In the genomic region with DNA sequence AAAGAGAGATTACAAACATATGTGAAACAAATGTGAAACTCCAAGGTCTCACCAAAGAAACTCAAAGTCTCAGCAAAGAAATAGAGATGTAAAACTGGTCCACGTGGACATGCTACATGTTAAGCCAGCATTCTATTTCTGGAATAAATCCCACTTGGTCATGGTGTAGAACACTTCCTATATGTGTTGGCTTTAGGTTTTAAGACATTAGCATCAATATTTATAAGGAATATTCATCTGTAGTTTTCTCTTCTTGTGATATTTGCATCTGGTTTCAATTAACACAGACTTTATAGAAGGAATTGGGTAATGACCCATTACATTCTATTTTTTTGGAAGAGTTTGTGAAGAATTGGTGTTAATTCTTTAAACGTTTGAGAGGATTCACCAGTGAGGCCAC, we compare ENCODE assay signal across 19 cellular contexts.
DNase-seq lines count a peak whose midpoint lies in the region; ATAC-seq and TF ChIP-seq lines count a peak whose summit lies in the region.
"Had no signal": no experiment of that assay in that cellular context is flagged by ENCODE, and none has a peak within 500 bp of the region (broad histone marks: within the 10 kb centered on the region; RNA-seq: fewer than 3 reads in every experiment).

No MANE protein-coding gene starts in this region.

- H3K4me3 ChIP-seq in AG10803 (ENCODE audit: low read length) (no peak overlapping the region), HUES6 (ENCODE audit: low read depth, low read length) (no peak overlapping the region), endodermal cell (ENCODE audit: low read length) (no peak overlapping the region), osteoblast (ENCODE audit: insufficient read depth, low read length) (no peak overlapping the region)
- H3K4me3 ChIP-seq: right atrium auricular region had no signal

- H3K9me3 ChIP-seq in HUES6 (ENCODE audit: control insufficient read depth, insufficient read depth, low read depth, low read length) (no peaks in the 10 kb centered on the region; the same call in 1 of the 2 replicates), endodermal cell (ENCODE audit: control insufficient read depth, low read length) (no peaks in the 10 kb centered on the region), osteoblast (ENCODE audit: low read depth, low read length) (no peaks in the 10 kb centered on the region)
- H3K9me3 ChIP-seq: right atrium auricular region had no signal

- H2AFZ ChIP-seq in osteoblast (ENCODE audit: low read length) = no peak overlapping the region

- peak overlapping the region; percentile 62 for H3K27ac Mint-ChIP-seq in endodermal cell
- H3K27ac Mint-ChIP-seq: CD4-positive, CD25-positive, alpha-beta regulatory T cell; stimulated activated naive CD8-positive, alpha-beta T cell treated with anti-CD3 and anti-CD28 coated beads, Interleukin-15, amount 100 ng/mL, for 72 hours had no signal

- H3K27me3 Mint-ChIP-seq in endodermal cell (ENCODE audit: insufficient read depth) = no peaks in the 10 kb centered on the region

- no peaks in the 10 kb centered on the region for H4K20me1 ChIP-seq in osteoblast (ENCODE audit: insufficient read depth, low read length)

- no peak overlapping the region for H3K4me2 ChIP-seq in osteoblast (ENCODE audit: insufficient read depth, low read length)

- H3K9me3 Mint-ChIP-seq in endodermal cell = peaks cover 3% of the 10 kb centered on the region
- H3K9me3 Mint-ChIP-seq: activated T-cell treated with anti-CD3 and anti-CD28 coated beads, Interleukin-2, amount 50 U/mL, for 4 hours; CD4-positive, CD25-positive, alpha-beta regulatory T cell; stimulated activated naive CD8-positive, alpha-beta T cell treated with anti-CD3 and anti-CD28 coated beads, Interleukin-15, amount 100 ng/mL, for 72 hours had no signal

- no peaks in the 10 kb centered on the region for H3K79me2 ChIP-seq in osteoblast (ENCODE audit: insufficient read depth, low read length)

- H3K9ac ChIP-seq in HUES6 (ENCODE audit: low read length) (no peak overlapping the region), endodermal cell (ENCODE audit: extremely low read depth, low read length, poor library complexity, severe bottlenecking) (no peak overlapping the region)

- H3K4me3 Mint-ChIP-seq in endodermal cell = peak overlapping the region; percentile 8
- H3K4me3 Mint-ChIP-seq: activated T-cell treated with anti-CD3 and anti-CD28 coated beads, Interleukin-2, amount 50 U/mL, for 4 hours; CD4-positive, CD25-positive, alpha-beta regulatory T cell; stimulated activated naive CD8-positive, alpha-beta T cell treated with anti-CD3 and anti-CD28 coated beads, Interleukin-15, amount 100 ng/mL, for 72 hours had no signal

- H3K4me1 ChIP-seq in HUES6 (ENCODE audit: control insufficient read depth, insufficient read depth, low read length) (peaks cover 31% of the 10 kb centered on the region), endodermal cell (ENCODE audit: control insufficient read depth, insufficient read depth, low read length) (no peaks in the 10 kb centered on the region), osteoblast (ENCODE audit: insufficient read depth, low read length) (peaks cover 39% of the 10 kb centered on the region)

- H3K27me3 ChIP-seq in HUES6 (ENCODE audit: control insufficient read depth, insufficient read depth, low read length) (no peaks in the 10 kb centered on the region), endodermal cell (ENCODE audit: control insufficient read depth, insufficient read depth, low read length, poor library complexity, severe bottlenecking) (no peaks in the 10 kb centered on the region), osteoblast (ENCODE audit: insufficient read depth, low read length) (no peaks in the 10 kb centered on the region)
- H3K27me3 ChIP-seq: right atrium auricular region had no signal

- TF ChIP-seq CTCF in AG10803 (conservative IDR thresholded peaks at IDR 0.05; ENCODE audit: low read length) (no peak), endodermal cell (conservative IDR thresholded peaks at IDR 0.05) (no peak), osteoblast (IDR thresholded peaks at IDR 0.05; ENCODE audit: extremely low read depth, low read depth, low read length) (no peak)

- 86 to 100% methylated on average over 1 to 2 of the region's 2 CpGs for WGBS in endodermal cell (ENCODE audit: insufficient coverage in 1 of 2, insufficient read length in 1 of 2), 2 experiments

- H3K36me3 ChIP-seq in HUES6 (ENCODE audit: control insufficient read depth, insufficient read depth, low read length) = no peaks in the 10 kb centered on the region
- no peaks in the 10 kb centered on the region for H3K36me3 ChIP-seq in endodermal cell (ENCODE audit: control insufficient read depth, insufficient read depth, low read length)
- no peaks in the 10 kb centered on the region for H3K36me3 ChIP-seq in osteoblast (ENCODE audit: insufficient read depth, low read length)
- H3K36me3 ChIP-seq: right atrium auricular region had no signal

- peak overlapping the region; percentile 85; the same call in 1 of the 2 replicates for H3K27ac ChIP-seq in HUES6 (ENCODE audit: low read depth, low read length)
- no peak overlapping the region for H3K27ac ChIP-seq in endodermal cell (ENCODE audit: low read depth, low read length)
- peak overlapping the region; percentile 32 for H3K27ac ChIP-seq in osteoblast (ENCODE audit: low read depth, low read length)
- no peak overlapping the region for H3K27ac ChIP-seq in caudate nucleus (ENCODE audit: low read depth, low read length)
- H3K27ac ChIP-seq: right atrium auricular region had no signal

- H3K36me3 Mint-ChIP-seq in endodermal cell (ENCODE audit: low read depth) = no peaks in the 10 kb centered on the region
- H3K36me3 Mint-ChIP-seq: CD4-positive, CD25-positive, alpha-beta regulatory T cell had no signal

- ATAC-seq in GM21423 (IDR thresholded peaks at IDR 0.05; ENCODE audit: unreplicated experiment) = no peak
- ATAC-seq: activated T-cell treated with anti-CD3 and anti-CD28 coated beads, Interleukin-2, amount 50 U/mL, for 4 hours; stimulated activated naive CD8-positive, alpha-beta T cell treated with anti-CD3 and anti-CD28 coated beads, Interleukin-15, amount 100 ng/mL, for 72 hours had no signal

- DNase-seq in AG10803 (ENCODE audit: low read depth) (peak; percentile 90), endodermal cell (no peak), osteoblast (ENCODE audit: insufficient read length, low spot score, missing footprints) (no peak), islet precursor cell (no peak), caudate nucleus (lab: John Stamatoyannopoulos, UW) (no peak), NCI-H1436 (lab: John Stamatoyannopoulos, UW) (no peak)
- DNase-seq: activated naive CD4-positive, alpha-beta T cell; activated T-cell treated with anti-CD3 and anti-CD28 coated beads, Interleukin-2, amount 50 U/mL, for 4 hours; amniotic stem cell; CD4-positive, CD25-positive, alpha-beta regulatory T cell; MM.1S; NCI-H146; NCI-H69; occipital lobe; stimulated activated naive CD8-positive, alpha-beta T cell treated with anti-CD3 and anti-CD28 coated beads, Interleukin-15, amount 100 ng/mL, for 72 hours; trophoblast cell had no signal

- peaks cover 13% of the 10 kb centered on the region for H3K4me1 Mint-ChIP-seq in endodermal cell
- H3K4me1 Mint-ChIP-seq: CD4-positive, CD25-positive, alpha-beta regulatory T cell; stimulated activated naive CD8-positive, alpha-beta T cell treated with anti-CD3 and anti-CD28 coated beads, Interleukin-15, amount 100 ng/mL, for 72 hours had no signal

Comparison
In these comparisons a context has a peak if more than half of its experiments do, and no peak if none do; other contexts are left out.
1. H3K27ac ChIP-seq: peak in HUES6 (single experiment) and osteoblast (single experiment); none in endodermal cell (single experiment) and caudate nucleus (single experiment).